ENCODE assay signal across 14 cellular contexts in genomic region chr22:20235453-20235991, GRCh38.
"Had no signal": no experiment of that assay in that cellular context is flagged by ENCODE, and none has a peak within 500 bp of the region (broad histone marks: within the 10 kb centered on the region; RNA-seq: fewer than 3 reads in every experiment).

No MANE protein-coding gene starts in this region.

- ATAC-seq: gastroesophageal sphincter, left ventricle myocardium superior had no signal

- DNase-seq: activated CD4-positive, alpha-beta T cell treated with anti-CD3 and anti-CD28 coated beads for 48 hours; activated CD8-positive, alpha-beta memory T cell treated with anti-CD3 and anti-CD28 coated beads for 24 hours; activated naive CD4-positive, alpha-beta T cell treated with anti-CD3 and anti-CD28 coated beads for 36 hours; effector memory CD4-positive, alpha-beta T cell; kidney; left ventricle myocardium superior; mesendoderm; retina; T1000; thyroid gland; WERI-Rb-1 had no signal

- H3K4me3 ChIP-seq: gastroesophageal sphincter, skin epidermis, thyroid gland had no signal

- H3K36me3 ChIP-seq: gastroesophageal sphincter, thyroid gland had no signal

- H3K27me3 ChIP-seq: thyroid gland had no signal

- H3K27ac ChIP-seq: epithelial cell of prostate, gastroesophageal sphincter, thyroid gland, WERI-Rb-1 had no signal

- H3K4me3 Mint-ChIP-seq: activated naive CD4-positive, alpha-beta T cell treated with anti-CD3 and anti-CD28 coated beads for 36 hours had no signal

- H3K9me3 Mint-ChIP-seq: activated naive CD4-positive, alpha-beta T cell treated with anti-CD3 and anti-CD28 coated beads for 36 hours had no signal

- H3K27ac Mint-ChIP-seq: activated naive CD4-positive, alpha-beta T cell treated with anti-CD3 and anti-CD28 coated beads for 36 hours had no signal

- H3K9me3 ChIP-seq: gastroesophageal sphincter, thyroid gland had no signal
